Comparison of ENCODE assay signal across 1 cellular context in genomic region chr22:20091690-20092476, GRCh38.
TF ChIP-seq lines count a peak whose summit lies in the region.

No MANE protein-coding gene starts in this region.

TF ChIP-seq in H1, 55 proteins besides CTCF, POLR2A, EP300 and RAD21:
- no peak for TF ChIP-seq TAF7 (optimal IDR thresholded peaks at IDR 0.05; ENCODE audit: borderline replicate concordance, low read depth, low read length)
- TF ChIP-seq JUN (IDR thresholded peaks at IDR 0.05; ENCODE audit: low read depth, low read length) = no peak
- TF ChIP-seq EZH2 (IDR thresholded peaks at IDR 0.05; ENCODE audit: low read depth, low read length, severe bottlenecking) = no peak
- TF ChIP-seq SAP30 (IDR thresholded peaks at IDR 0.05; ENCODE audit: insufficient read depth, insufficient replicate concordance, low read length) = no peak
- no peak for TF ChIP-seq ATF3 (IDR thresholded peaks at IDR 0.05; ENCODE audit: insufficient read depth, low read depth, low read length)
- no peak for TF ChIP-seq TEAD4 (IDR thresholded peaks at IDR 0.05; ENCODE audit: low read depth, low read length)
- no peak for TF ChIP-seq ASH2L (IDR thresholded peaks at IDR 0.05; ENCODE audit: low read length)
- no peak for TF ChIP-seq GABPA (IDR thresholded peaks at IDR 0.05; ENCODE audit: borderline replicate concordance, insufficient read depth, low read length)
- no peak for TF ChIP-seq TAF1 (IDR thresholded peaks at IDR 0.05; ENCODE audit: low read depth, low read length)
- TF ChIP-seq PHF8 (conservative IDR thresholded peaks at IDR 0.05; ENCODE audit: low read depth, low read length) = no peak
- no peak for TF ChIP-seq TBP (IDR thresholded peaks at IDR 0.05; ENCODE audit: low read depth, low read length)
- TF ChIP-seq POU5F1 (IDR thresholded peaks at IDR 0.05; ENCODE audit: low read depth, low read length) = no peak
- TF ChIP-seq SUZ12 (IDR thresholded peaks at IDR 0.05; ENCODE audit: low read length) = no peak
- no peak for TF ChIP-seq CEBPB (IDR thresholded peaks at IDR 0.05; ENCODE audit: low read depth, low read length)
- no peak for TF ChIP-seq CBX5 (IDR thresholded peaks at IDR 0.05; ENCODE audit: low read depth, low read length)
- no peak for TF ChIP-seq HDAC6 (IDR thresholded peaks at IDR 0.05; ENCODE audit: low read depth, low read length)
- TF ChIP-seq EGR1 (IDR thresholded peaks at IDR 0.05; ENCODE audit: borderline replicate concordance, low read depth, low read length) = no peak
